Comparison of ENCODE assay signal across 19 cellular contexts in the genomic region with DNA sequence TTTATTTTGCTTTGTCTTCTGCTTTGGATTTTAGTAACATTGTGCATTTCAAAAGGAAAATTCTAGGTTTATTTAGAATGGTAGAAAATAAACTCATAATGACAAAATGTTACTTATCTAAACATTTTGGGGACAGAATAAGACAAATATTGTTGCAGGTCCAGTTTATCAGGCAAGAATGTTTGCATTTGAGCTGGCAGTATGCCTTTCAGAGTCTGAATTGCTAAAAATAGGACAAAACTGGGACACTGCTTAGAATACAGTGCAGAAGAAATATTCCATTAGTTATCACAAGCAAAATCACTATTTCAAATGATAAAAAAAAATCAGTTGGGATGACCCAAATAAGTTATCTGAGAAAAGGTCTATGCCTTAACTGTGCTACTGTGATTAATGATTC.
DNase-seq lines count a peak whose midpoint lies in the region; ATAC-seq, FAIRE-seq and TF ChIP-seq lines count a peak whose summit lies in the region.
"Had no signal": no experiment of that assay in that cellular context is flagged by ENCODE, and none has a peak within 500 bp of the region (broad histone marks: within the 10 kb centered on the region; RNA-seq: fewer than 3 reads in every experiment).

No MANE protein-coding gene starts in this region.

- H4K20me1 ChIP-seq in K562 (replicated peaks; ENCODE audit: control insufficient read depth, insufficient read depth, low read length): no peaks in the 10 kb centered on the region
- H4K20me1 ChIP-seq: BLaER1 had no signal

- H3K9me3 ChIP-seq in K562 (replicated peaks; ENCODE audit: control insufficient read depth, insufficient read depth, low read depth, low read length) (0 out of 2 replicates have a peak, but pooled peaks cover 5% of the 10 kb centered on the region), testis (no peaks in the 10 kb centered on the region)
- H3K9me3 ChIP-seq: A549, BLaER1 had no signal

- POLR2A ChIA-PET in K562 (lab: Yijun Ruan, JAX): no interaction called here

- no peak overlapping the region for H3K27ac ChIP-seq in K562 (ENCODE audit: extremely low read depth, low read depth, low read length)
- no peak overlapping the region for H3K27ac ChIP-seq in testis
- H3K27ac ChIP-seq: 22Rv1, A549, BLaER1, HL-60 had no signal

- TF ChIP-seq POLR2A in K562 (conservative IDR thresholded peaks at IDR 0.05) (no peak), testis (IDR thresholded peaks at IDR 0.05) (no peak)

- H3K27me3 ChIP-seq in K562 (ENCODE audit: control insufficient read depth in 2 of 2, insufficient read depth in 2 of 2, low read length in 2 of 2) (no peaks in the 10 kb centered on the region; a peak in 1 of 5 replicates), testis (no peaks in the 10 kb centered on the region)
- H3K27me3 ChIP-seq: BLaER1 had no signal

- TF ChIP-seq EP300 in K562 (IDR thresholded peaks at IDR 0.05; ENCODE audit: low read length): no peak

- no peaks in the 10 kb centered on the region for H3K79me2 ChIP-seq in K562 (ENCODE audit: control insufficient read depth, insufficient read depth, low read length)

- in situ Hi-C loops in G401 (cut with HindIII; ENCODE audit: low sequenced_read_pairs) (no loop called here), K562 (cut with MboI) (no loop called here)

- no peak overlapping the region for H3K4me2 ChIP-seq in K562 (ENCODE audit: insufficient read depth, low read length)
- H3K4me2 ChIP-seq: A549, BLaER1 had no signal

- CTCF ChIA-PET in K562 (lab: Yijun Ruan, JAX; ENCODE audit: low intra/inter-chr PET ratio): no interaction called here

- DNase-seq in G401 (ENCODE audit: low spot score): peak; percentile 27
- no peak for DNase-seq in K562 (ENCODE audit: extremely low read depth in 1 of 4, low spot score in 3 of 4)
- DNase-seq in fibroblast of pulmonary artery (ENCODE audit: low read depth): peak; percentile 3
- DNase-seq in testis: peak; percentile 19
- no peak for DNase-seq in NCI-H2196 (lab: John Stamatoyannopoulos, UW; ENCODE audit: unreplicated experiment)
- DNase-seq in head of caudate nucleus: no peak
- no peak for DNase-seq in central memory CD4-positive, alpha-beta T cell
- DNase-seq: CD4-positive, alpha-beta memory T cell; DMS153; DMS79; GF-D8; GOT3; H7; HFFc6 had no signal

- no TSS peak for BruUV-seq in K562 (replicated peaks; lab: Mats Ljungman, UMichigan)

- no peak for FAIRE-seq in K562 (lab: Jason Lieb, UNC)
- FAIRE-seq: A549 had no signal

- H3K4me3 ChIP-seq in K562: no peak overlapping the region
- H3K4me3 ChIP-seq in fibroblast of pulmonary artery (replicated peaks; ENCODE audit: low read depth, low read length): no peak overlapping the region
- no peak overlapping the region for H3K4me3 ChIP-seq in testis
- H3K4me3 ChIP-seq: A549, BLaER1 had no signal

- no peaks in the 10 kb centered on the region for H3K4me1 ChIP-seq in K562 (replicated peaks in 1 of 2; ENCODE audit: control insufficient read depth in 2 of 2, insufficient read depth in 2 of 2, low read length in 2 of 2)
- no peaks in the 10 kb centered on the region for H3K4me1 ChIP-seq in testis
- H3K4me1 ChIP-seq: A549, BLaER1 had no signal

- H3K36me3 ChIP-seq in K562 (ENCODE audit: control insufficient read depth, insufficient read depth, low read length) (no peaks in the 10 kb centered on the region), testis (ENCODE audit: low read depth, missing control alignments) (no peaks in the 10 kb centered on the region)
- H3K36me3 ChIP-seq: BLaER1 had no signal

- no peak overlapping the region for H3K9ac ChIP-seq in K562 (ENCODE audit: insufficient read depth in 1 of 2, low read depth in 2 of 2, low read length in 2 of 2)
- H3K9ac ChIP-seq: BLaER1 had no signal

- TF ChIP-seq CTCF in K562 (IDR thresholded peaks at IDR 0.05 in 2 of 3, conservative IDR thresholded peaks at IDR 0.05 in 1 of 3; ENCODE audit: insufficient read depth in 2 of 3, low read depth in 1 of 3, low read length in 3 of 3) (no peak), fibroblast of pulmonary artery (IDR thresholded peaks at IDR 0.05; ENCODE audit: low read length, missing control alignments) (no peak), testis (IDR thresholded peaks at IDR 0.05) (no peak)

- no peaks in the 10 kb centered on the region for H3K9me1 ChIP-seq in K562 (ENCODE audit: control insufficient read depth, insufficient read depth, low read length)

- TF ChIP-seq RAD21 in K562 (CRISPR knock-in tag; conservative IDR thresholded peaks at IDR 0.05 in 1 of 2, IDR thresholded peaks at IDR 0.05 in 1 of 2): no peak

- no peak for ATAC-seq in K562
- ATAC-seq: A549, HCT116 had no signal

- H2AFZ ChIP-seq in K562 (ENCODE audit: low read depth, low read length): no peak overlapping the region

- intact Hi-C loops in K562 (cut with micrococcal nuclease) (no loop called here), testis (cut with DNase I; ENCODE audit: low total_unique reads) (no loop called here), head of caudate nucleus (cut with DNase I) (no loop called here)

TF ChIP-seq in K562, 482 proteins besides CTCF, POLR2A, EP300 and RAD21:
- TF ChIP-seq, protein P1, sequence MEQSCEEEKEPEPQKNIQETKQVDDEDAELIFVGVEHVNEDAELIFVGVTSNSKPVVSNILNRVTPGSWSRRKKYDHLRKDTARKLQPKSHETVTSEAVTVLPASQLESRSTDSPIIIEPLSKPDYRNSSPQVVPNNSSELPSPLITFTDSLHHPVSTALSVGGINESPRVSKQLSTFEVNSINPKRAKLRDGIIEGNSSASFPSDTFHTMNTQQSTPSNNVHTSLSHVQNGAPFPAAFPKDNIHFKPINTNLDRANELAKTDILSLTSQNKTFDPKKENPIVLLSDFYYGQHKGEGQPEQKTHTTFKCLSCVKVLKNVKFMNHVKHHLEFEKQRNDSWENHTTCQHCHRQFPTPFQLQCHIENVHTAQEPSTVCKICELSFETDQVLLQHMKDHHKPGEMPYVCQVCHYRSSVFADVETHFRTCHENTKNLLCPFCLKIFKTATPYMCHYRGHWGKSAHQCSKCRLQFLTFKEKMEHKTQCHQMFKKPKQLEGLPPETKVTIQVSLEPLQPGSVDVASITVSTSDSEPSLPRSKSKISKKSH (CRISPR knock-in tag; IDR thresholded peaks at IDR 0.05): peak; percentile 29; the same call in 1 of the 2 replicates
- TF ChIP-seq, protein P2, sequence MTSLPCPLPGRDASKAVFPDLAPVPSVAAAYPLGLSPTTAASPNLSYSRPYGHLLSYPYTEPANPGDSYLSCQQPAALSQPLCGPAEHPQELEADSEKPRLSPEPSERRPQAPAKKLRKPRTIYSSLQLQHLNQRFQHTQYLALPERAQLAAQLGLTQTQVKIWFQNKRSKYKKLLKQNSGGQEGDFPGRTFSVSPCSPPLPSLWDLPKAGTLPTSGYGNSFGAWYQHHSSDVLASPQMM (CRISPR knock-in tag; IDR thresholded peaks at IDR 0.05): no peak
- TF ChIP-seq, protein P3, sequence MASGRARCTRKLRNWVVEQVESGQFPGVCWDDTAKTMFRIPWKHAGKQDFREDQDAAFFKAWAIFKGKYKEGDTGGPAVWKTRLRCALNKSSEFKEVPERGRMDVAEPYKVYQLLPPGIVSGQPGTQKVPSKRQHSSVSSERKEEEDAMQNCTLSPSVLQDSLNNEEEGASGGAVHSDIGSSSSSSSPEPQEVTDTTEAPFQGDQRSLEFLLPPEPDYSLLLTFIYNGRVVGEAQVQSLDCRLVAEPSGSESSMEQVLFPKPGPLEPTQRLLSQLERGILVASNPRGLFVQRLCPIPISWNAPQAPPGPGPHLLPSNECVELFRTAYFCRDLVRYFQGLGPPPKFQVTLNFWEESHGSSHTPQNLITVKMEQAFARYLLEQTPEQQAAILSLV (tag; IDR thresholded peaks at IDR 0.05): no peak
- TF ChIP-seq FOXJ2 (tag; IDR thresholded peaks at IDR 0.05) (0 out of 2 replicates have a peak, but pooled peaks have one; percentile 18), ZNF347 (CRISPR knock-in tag; IDR thresholded peaks at IDR 0.05; ENCODE audit: low read depth) (0 out of 2 replicates have a peak, but pooled peaks have one; percentile 30), LCOR (CRISPR knock-in tag; IDR thresholded peaks at IDR 0.05) (no peak), PHF8 (IDR thresholded peaks at IDR 0.05; ENCODE audit: borderline replicate concordance, low read length) (peak; percentile 16; the same call in 1 of the 2 replicates)

Comparison
In these comparisons a context has a peak if more than half of its experiments do, and no peak if none do; other contexts are left out.
1. DNase-seq: peak in G401 (single experiment), fibroblast of pulmonary artery (single experiment) and testis (single experiment); none in K562 (0 of 4), NCI-H2196 (single experiment), head of caudate nucleus (0 of 42) and central memory CD4-positive, alpha-beta T cell (single experiment).